15 cellular contexts compared by ENCODE assay signal in genomic region chr3:155555479-155556065, GRCh38.
DNase-seq lines count a peak whose midpoint lies in the region; ATAC-seq and TF ChIP-seq lines count a peak whose summit lies in the region.
"Had no signal": no experiment of that assay in that cellular context is flagged by ENCODE, and none has a peak within 500 bp of the region (broad histone marks: within the 10 kb centered on the region; RNA-seq: fewer than 3 reads in every experiment).

No MANE protein-coding gene starts in this region.

- no peak overlapping the region for H3K4me3 ChIP-seq in neutrophil (ENCODE audit: low read depth in 1 of 2, low read length in 1 of 2)
- H3K4me3 ChIP-seq: gastroesophageal sphincter, uterus had no signal

- peaks cover 40 to 43% of the 10 kb centered on the region in 2 experiments for H3K4me1 ChIP-seq in neutrophil (ENCODE audit: control insufficient read depth in 1 of 2, insufficient read depth in 1 of 2, low read depth in 1 of 2, low read length in 1 of 2)
- H3K4me1 ChIP-seq: gastroesophageal sphincter, uterus had no signal

- peak overlapping the region; percentile 42 for H3K27ac ChIP-seq in neutrophil
- H3K27ac ChIP-seq: gastroesophageal sphincter, uterus had no signal

- H3K9me3 Mint-ChIP-seq in activated CD4-positive, alpha-beta T cell treated with anti-CD3 and anti-CD28 coated beads, Interleukin-2, amount 10 ng/mL, durations not matched to agents 24 days and 14 days: no peaks in the 10 kb centered on the region
- no peaks in the 10 kb centered on the region for H3K9me3 Mint-ChIP-seq in activated T-helper 1 cell treated with anti-CD3 and anti-CD28 coated beads, Interleukin-12 subunit alpha, Interleukin-12 subunit beta, Interleukin-2, Interleukin-4 antibody, amounts not matched to agents 30 ng/mL and 10 ng/mL and 1 ng/mL, durations not matched to agents 14 hours and 24 hours and 36 hours

- H3K27me3 ChIP-seq in neutrophil: no peaks in the 10 kb centered on the region
- H3K27me3 ChIP-seq: gastroesophageal sphincter, uterus had no signal

- H3K27me3 Mint-ChIP-seq in activated CD4-positive, alpha-beta T cell treated with anti-CD3 and anti-CD28 coated beads, Interleukin-2, amount 10 ng/mL, durations not matched to agents 24 days and 14 days: peaks cover 1% of the 10 kb centered on the region
- no peaks in the 10 kb centered on the region for H3K27me3 Mint-ChIP-seq in activated T-helper 1 cell treated with anti-CD3 and anti-CD28 coated beads, Interleukin-12 subunit alpha, Interleukin-12 subunit beta, Interleukin-2, Interleukin-4 antibody, amounts not matched to agents 30 ng/mL and 10 ng/mL and 1 ng/mL, durations not matched to agents 14 hours and 24 hours and 36 hours (ENCODE audit: insufficient read depth)

- no peaks in the 10 kb centered on the region for H3K9me3 ChIP-seq in neutrophil
- H3K9me3 ChIP-seq: gastroesophageal sphincter, uterus had no signal

- intact Hi-C loops in activated CD4-positive, alpha-beta T cell treated with anti-CD3 and anti-CD28 coated beads, Interleukin-2, amount 10 ng/mL, durations not matched to agents 24 days and 14 days (cut with micrococcal nuclease): no loop called here
- intact Hi-C loops in activated T-helper 1 cell treated with anti-CD3 and anti-CD28 coated beads, Interleukin-12 subunit alpha, Interleukin-12 subunit beta, Interleukin-2, Interleukin-4 antibody, amounts not matched to agents 30 ng/mL and 10 ng/mL and 1 ng/mL, durations not matched to agents 14 hours and 24 hours and 36 hours (cut with micrococcal nuclease): no loop called here

- H3K4me3 Mint-ChIP-seq in activated CD4-positive, alpha-beta T cell treated with anti-CD3 and anti-CD28 coated beads, Interleukin-2, amount 10 ng/mL, durations not matched to agents 24 days and 14 days: peak overlapping the region; percentile 16
- peak overlapping the region; percentile 25 for H3K4me3 Mint-ChIP-seq in activated T-helper 1 cell treated with anti-CD3 and anti-CD28 coated beads, Interleukin-12 subunit alpha, Interleukin-12 subunit beta, Interleukin-2, Interleukin-4 antibody, amounts not matched to agents 30 ng/mL and 10 ng/mL and 1 ng/mL, durations not matched to agents 14 hours and 24 hours and 36 hours

- ATAC-seq in HG02759 (IDR thresholded peaks at IDR 0.05; ENCODE audit: unreplicated experiment): peak; percentile 6
- no peak for ATAC-seq in HG03039 (IDR thresholded peaks at IDR 0.05; ENCODE audit: unreplicated experiment)
- ATAC-seq in HG03354 (IDR thresholded peaks at IDR 0.05; ENCODE audit: poor library complexity, severe bottlenecking, unreplicated experiment): no peak
- ATAC-seq: gastroesophageal sphincter had no signal

- H3K4me1 Mint-ChIP-seq in activated CD4-positive, alpha-beta T cell treated with anti-CD3 and anti-CD28 coated beads, Interleukin-2, amount 10 ng/mL, durations not matched to agents 24 days and 14 days: peaks cover 26% of the 10 kb centered on the region
- H3K4me1 Mint-ChIP-seq in activated T-helper 1 cell treated with anti-CD3 and anti-CD28 coated beads, Interleukin-12 subunit alpha, Interleukin-12 subunit beta, Interleukin-2, Interleukin-4 antibody, amounts not matched to agents 30 ng/mL and 10 ng/mL and 1 ng/mL, durations not matched to agents 14 hours and 24 hours and 36 hours (ENCODE audit: low read depth): peaks cover 28% of the 10 kb centered on the region

- DNase-seq in activated CD4-positive, alpha-beta T cell treated with anti-CD3 and anti-CD28 coated beads, Interleukin-2, amount 10 ng/mL, durations not matched to agents 24 days and 14 days: no peak
- DNase-seq in activated CD4-positive, alpha-beta T cell treated with anti-CD3 and anti-CD28 coated beads, Interleukin-2, amount 50 U/mL, for 4 hours: no peak
- no peak for DNase-seq in activated T-helper 1 cell treated with anti-CD3 and anti-CD28 coated beads, Interleukin-12 subunit alpha, Interleukin-12 subunit beta, Interleukin-2, Interleukin-4 antibody, amounts not matched to agents 30 ng/mL and 10 ng/mL and 1 ng/mL, durations not matched to agents 14 hours and 24 hours and 36 hours (ENCODE audit: low spot score)
- DNase-seq in NCI-H187 treated with DMSO at 0.1 percent for 48 hours (lab: John Stamatoyannopoulos, UW): no peak
- DNase-seq: activated T-cell treated with anti-CD3 and anti-CD28 coated beads for 4 hours, DMS79 treated with DMSO at 0.1 percent for 48 hours, left colon, NCI-H1105, NCI-H524 treated with DMSO at 0.1 percent for 48 hours, uterus had no signal

- no peaks in the 10 kb centered on the region for H3K36me3 ChIP-seq in neutrophil
- H3K36me3 ChIP-seq: gastroesophageal sphincter, uterus had no signal

- no peak for TF ChIP-seq CTCF in neutrophil (IDR thresholded peaks at IDR 0.05)

- H3K36me3 Mint-ChIP-seq in activated CD4-positive, alpha-beta T cell treated with anti-CD3 and anti-CD28 coated beads, Interleukin-2, amount 10 ng/mL, durations not matched to agents 24 days and 14 days (ENCODE audit: low read depth): no peaks in the 10 kb centered on the region
- no peaks in the 10 kb centered on the region for H3K36me3 Mint-ChIP-seq in activated T-helper 1 cell treated with anti-CD3 and anti-CD28 coated beads, Interleukin-12 subunit alpha, Interleukin-12 subunit beta, Interleukin-2, Interleukin-4 antibody, amounts not matched to agents 30 ng/mL and 10 ng/mL and 1 ng/mL, durations not matched to agents 14 hours and 24 hours and 36 hours (ENCODE audit: low read depth)

- no peak overlapping the region for H3K27ac Mint-ChIP-seq in activated CD4-positive, alpha-beta T cell treated with anti-CD3 and anti-CD28 coated beads, Interleukin-2, amount 10 ng/mL, durations not matched to agents 24 days and 14 days
- H3K27ac Mint-ChIP-seq in activated T-helper 1 cell treated with anti-CD3 and anti-CD28 coated beads, Interleukin-12 subunit alpha, Interleukin-12 subunit beta, Interleukin-2, Interleukin-4 antibody, amounts not matched to agents 30 ng/mL and 10 ng/mL and 1 ng/mL, durations not matched to agents 14 hours and 24 hours and 36 hours: no peak overlapping the region
